ENCODE assay signal across 19 cellular contexts in genomic region chr17:8212312-8213180, GRCh38. TPM values are rescaled to one million over a fixed set of nuclear protein-coding genes. Genes with fewer than 3 reads are reported as not detected.
A peak's percentile ranks its signal among the peaks of the same experiment; 100 is the strongest.
DNase-seq lines count a peak whose midpoint lies in the region; ATAC-seq, FAIRE-seq and TF ChIP-seq lines count a peak whose summit lies in the region.
"Had no signal": no experiment of that assay in that cellular context is flagged by ENCODE, and none has a peak within 500 bp of the region (broad histone marks: within the 10 kb centered on the region; RNA-seq: fewer than 3 reads in every experiment).

No MANE protein-coding gene starts in this region.

- H3K27me3 ChIP-seq in esophagus squamous epithelium = no peaks in the 10 kb centered on the region
- H3K27me3 ChIP-seq: foreskin keratinocyte had no signal

- H3K36me3 ChIP-seq in esophagus squamous epithelium = no peaks in the 10 kb centered on the region
- H3K36me3 ChIP-seq: left ventricle myocardium inferior had no signal

- no peaks in the 10 kb centered on the region for H3K9me3 Mint-ChIP-seq in progenitor cell of endocrine pancreas (ENCODE audit: low read depth)
- H3K9me3 Mint-ChIP-seq: central memory CD8-positive, alpha-beta T cell; effector memory CD8-positive, alpha-beta T cell; naive B cell had no signal

- TF ChIP-seq RAD21 in A549 (conservative IDR thresholded peaks at IDR 0.05 in 1 of 2, IDR thresholded peaks at IDR 0.05 in 1 of 2) = no peak

- WGBS in A549 (ENCODE audit: missing lambda C conversion rate) = 73% methylated on average over 14 of the region's 14 CpGs
- 76% methylated on average over 9 to 12 of the region's 14 CpGs for WGBS in esophagus squamous epithelium, 2 donors

- H3K27me3 Mint-ChIP-seq in progenitor cell of endocrine pancreas = peaks cover 2% of the 10 kb centered on the region
- H3K27me3 Mint-ChIP-seq: central memory CD8-positive, alpha-beta T cell; effector memory CD8-positive, alpha-beta T cell; naive B cell had no signal

- no peak overlapping the region for H3K27ac Mint-ChIP-seq in progenitor cell of endocrine pancreas

- no peaks in the 10 kb centered on the region for H3K9me3 ChIP-seq in A549
- H3K9me3 ChIP-seq in esophagus squamous epithelium = no peaks in the 10 kb centered on the region
- H3K9me3 ChIP-seq: left ventricle myocardium inferior had no signal

- TF ChIP-seq POLR2A in A549 (IDR thresholded peaks at IDR 0.05; ENCODE audit: low read length) = no peak
- TF ChIP-seq POLR2A in esophagus squamous epithelium (IDR thresholded peaks at IDR 0.05) = no peak

- no peak for ATAC-seq in A549
- ATAC-seq: effector memory CD8-positive, alpha-beta T cell; foreskin keratinocyte had no signal

- no peak overlapping the region for H3K4me3 Mint-ChIP-seq in progenitor cell of endocrine pancreas (ENCODE audit: low read depth)

- H3K4me2 ChIP-seq in A549 = no peak overlapping the region

- DNase-seq in A549 (ENCODE audit: low read depth in 1 of 2, low spot score in 1 of 2) (no peak), LHCN-M2 (ENCODE audit: low read depth) (peak; percentile 81), esophagus squamous epithelium (lab: John Stamatoyannopoulos, UW) (no peak), mucosa of gallbladder (ENCODE audit: low spot score) (no peak), progenitor cell of endocrine pancreas (ENCODE audit: low spot score, unreplicated experiment) (no peak), NCI-H1436 (lab: John Stamatoyannopoulos, UW) (no peak)
- DNase-seq: activated CD4-positive, CD25-positive, alpha-beta regulatory T cell; activated effector memory CD4-positive, alpha-beta T cell treated with Interleukin-2 at 50 U/mL for 16 hours; amniotic stem cell; effector memory CD8-positive, alpha-beta T cell; foreskin keratinocyte; left ventricle myocardium inferior; naive B cell; NCI-H1048; NCI-H2107; stimulated activated naive CD4-positive, alpha-beta T cell treated with Interleukin-2 at 50 U/mL for 16 hours had no signal

- intact Hi-C loops in esophagus squamous epithelium (cut with DNase I) = no loop called here

- peaks cover 19% of the 10 kb centered on the region for H3K4me1 ChIP-seq in A549
- H3K4me1 ChIP-seq in esophagus squamous epithelium = peaks cover 6 to 49% (median 7%) of the 10 kb centered on the region in 3 donors

- TF ChIP-seq CTCF in A549 (IDR thresholded peaks at IDR 0.05) = no peak
- no peak for TF ChIP-seq CTCF in esophagus squamous epithelium (IDR thresholded peaks at IDR 0.05)
- TF ChIP-seq CTCF in progenitor cell of endocrine pancreas (IDR thresholded peaks at IDR 0.05; ENCODE audit: unreplicated experiment) = no peak

- CTCF ChIA-PET in A549 (lab: Yijun Ruan, JAX) = interaction anchor here (1.1 to 17.8 kb wide), 5 partner anchors 8 to 94 kb away, joined by 4 to 164 read pairs (median 5); partner anchors contain the start of gene BORCS6

- no peak for TF ChIP-seq EP300 in A549 (IDR thresholded peaks at IDR 0.05)

- H3K4me1 Mint-ChIP-seq in progenitor cell of endocrine pancreas (ENCODE audit: low read depth) = peaks cover 19% of the 10 kb centered on the region

- POLR2A ChIA-PET in A549 (lab: Yijun Ruan, JAX) = interaction anchor here (4.6 kb wide), 1 partner anchor 9 kb away, joined by 31 read pairs; no protein-coding TSS in a partner anchor

- FAIRE-seq in A549 (lab: Jason Lieb, UNC) = peak; percentile 7
- FAIRE-seq: G401.6, RCC 7860 had no signal

- no peaks in the 10 kb centered on the region for H3K36me3 Mint-ChIP-seq in progenitor cell of endocrine pancreas (ENCODE audit: insufficient read depth)
- H3K36me3 Mint-ChIP-seq: naive B cell had no signal

- H3K27ac ChIP-seq in A549 (no peak overlapping the region), esophagus squamous epithelium (peak overlapping the region; percentile 9 to 32 (median 20))
- H3K27ac ChIP-seq: foreskin keratinocyte, left ventricle myocardium inferior had no signal

- H3K4me3 ChIP-seq in A549 (no peak overlapping the region), esophagus squamous epithelium (no peak overlapping the region)
- H3K4me3 ChIP-seq: left ventricle myocardium inferior had no signal

TF ChIP-seq in A549, 52 proteins besides CTCF, POLR2A, EP300 and RAD21:
- no peak for TF ChIP-seq NPAS2 (CRISPR knock-in tag; IDR thresholded peaks at IDR 0.05; ENCODE audit: borderline replicate concordance)
- TF ChIP-seq MAFK (IDR thresholded peaks at IDR 0.05; ENCODE audit: partially characterized antibody) = peak; percentile 37

RNA-seq across cellular contexts. Expression of gene AURKB, which starts 2.2 kb away (rescaled TPM):
- polyA plus RNA-seq in A549 (2011; rRNA removed) (51.0 and 59.5 TPM in 2 replicates), A549 (2017; fragmentation: RNase III; extraction: RNeasy Plus Mini Kit Qiagen cat#74134 plus additional on column Dnase treatment) (124 to 137 TPM (median 130 TPM) in 3 replicates)
- 161 and 188 TPM in 2 replicates for polyA plus RNA-seq in A549 (2012; cell fraction: cytosol; rRNA removed)
- polyA plus RNA-seq in A549 (2012; cell fraction: nucleus; rRNA removed) = 627 and 727 TPM in 2 replicates
- polyA minus RNA-seq in A549 (2011; rRNA and poly(A)+ RNA removed) = 58.8 and 80.3 TPM in 2 replicates
- total RNA-seq in LHCN-M2 (2014; rRNA removed) (81.3 and 93.4 TPM in 2 replicates), esophagus squamous epithelium (10 to 100 TPM; 11.2 to 43.7 (median 20.3) TPM), mucosa of gallbladder (1.9 TPM), progenitor cell of endocrine pancreas (52.7 and 54.9 TPM in 2 replicates)
- polyA plus RNA-seq in LHCN-M2 (2012) = 50.2 TPM

RNA-seq across cellular contexts. Expression of gene BORCS6, which starts 22.6 kb away (rescaled TPM):
- polyA plus RNA-seq in A549 (2011; rRNA removed) (3.0 and 3.3 TPM in 2 replicates), A549 (2017; fragmentation: RNase III; extraction: RNeasy Plus Mini Kit Qiagen cat#74134 plus additional on column Dnase treatment) (4.1 to 6.6 TPM (median 6.1 TPM) in 3 replicates)
- polyA plus RNA-seq in A549 (2012; cell fraction: cytosol; rRNA removed) = 4.7 and 6.0 TPM in 2 replicates
- polyA plus RNA-seq in A549 (2012; cell fraction: nucleus; rRNA removed) = 5.1 and 6.7 TPM in 2 replicates
- 3.4 and 3.8 TPM in 2 replicates for polyA minus RNA-seq in A549 (2011; rRNA and poly(A)+ RNA removed)
- total RNA-seq in LHCN-M2 (2014; rRNA removed) (6.9 and 7.4 TPM in 2 replicates), esophagus squamous epithelium (10 to 100 TPM in 3 of 4 donors, 1 to 10 TPM in 1; 8.8 to 16.5 (median 13.4) TPM), mucosa of gallbladder (12.4 TPM), progenitor cell of endocrine pancreas (5.2 and 5.3 TPM in 2 replicates)
- polyA plus RNA-seq in LHCN-M2 (2012) = 5.9 TPM

RNA-seq across cellular contexts. Expression of gene CTC1, which starts 35.3 kb away (rescaled TPM):
- polyA plus RNA-seq in A549 (2011; rRNA removed) (21.9 and 32.7 TPM in 2 replicates), A549 (2017; fragmentation: RNase III; extraction: RNeasy Plus Mini Kit Qiagen cat#74134 plus additional on column Dnase treatment) (14.9 to 21.7 TPM (median 19.7 TPM) in 3 replicates)
- polyA plus RNA-seq in A549 (2012; cell fraction: cytosol; rRNA removed) = 15.5 and 16.9 TPM in 2 replicates
- polyA plus RNA-seq in A549 (2012; cell fraction: nucleus; rRNA removed) = 77.7 and 112 TPM in 2 replicates
- polyA minus RNA-seq in A549 (2011; rRNA and poly(A)+ RNA removed) = 51.7 and 53.5 TPM in 2 replicates
- total RNA-seq in LHCN-M2 (2014; rRNA removed) (1.5 and 2.7 TPM in 2 replicates), esophagus squamous epithelium (10 to 100 TPM in 2 of 4 donors, 1 to 10 TPM in 2; 3.2 to 16.4 (median 11.0) TPM), mucosa of gallbladder (66.3 TPM), progenitor cell of endocrine pancreas (86.5 and 97.0 TPM in 2 replicates)
- 1.7 TPM for polyA plus RNA-seq in LHCN-M2 (2012)

RNA-seq across cellular contexts. Expression of gene TMEM107, which starts 36.4 kb away (rescaled TPM):
- polyA plus RNA-seq in A549 (2011; rRNA removed) (21.8 and 22.8 TPM in 2 replicates), A549 (2017; fragmentation: RNase III; extraction: RNeasy Plus Mini Kit Qiagen cat#74134 plus additional on column Dnase treatment) (16.0 to 19.2 TPM (median 17.0 TPM) in 3 replicates)
- 27.0 and 28.5 TPM in 2 replicates for polyA plus RNA-seq in A549 (2012; cell fraction: cytosol; rRNA removed)
- polyA plus RNA-seq in A549 (2012; cell fraction: nucleus; rRNA removed) = 17.3 and 18.3 TPM in 2 replicates
- 94.8 and 135 TPM in 2 replicates for polyA minus RNA-seq in A549 (2011; rRNA and poly(A)+ RNA removed)
- total RNA-seq in LHCN-M2 (2014; rRNA removed) (40.0 and 45.3 TPM in 2 replicates), esophagus squamous epithelium (10 to 100 TPM; 12.7 to 21.7 (median 15.5) TPM), mucosa of gallbladder (22.5 TPM), progenitor cell of endocrine pancreas (24.6 and 28.1 TPM in 2 replicates)
- 19.5 TPM for polyA plus RNA-seq in LHCN-M2 (2012)

RNA-seq across cellular contexts. Expression of gene PFAS, which starts 36.5 kb away (rescaled TPM):
- polyA plus RNA-seq in A549 (2011; rRNA removed) (51.9 and 64.5 TPM in 2 replicates), A549 (2017; fragmentation: RNase III; extraction: RNeasy Plus Mini Kit Qiagen cat#74134 plus additional on column Dnase treatment) (58.2 to 60.1 TPM (median 59.2 TPM) in 3 replicates)
- 53.2 and 60.4 TPM in 2 replicates for polyA plus RNA-seq in A549 (2012; cell fraction: cytosol; rRNA removed)
- polyA plus RNA-seq in A549 (2012; cell fraction: nucleus; rRNA removed) = 320 and 331 TPM in 2 replicates
- 118 and 167 TPM in 2 replicates for polyA minus RNA-seq in A549 (2011; rRNA and poly(A)+ RNA removed)
- total RNA-seq in LHCN-M2 (2014; rRNA removed) (34.7 and 44.2 TPM in 2 replicates), esophagus squamous epithelium (10 to 100 TPM in 3 of 4 donors, 1 to 10 TPM in 1; 8.7 to 23.0 (median 17.9) TPM), mucosa of gallbladder (31.4 TPM), progenitor cell of endocrine pancreas (110 and 112 TPM in 2 replicates)
- polyA plus RNA-seq in LHCN-M2 (2012) = 12.2 TPM

Comparison
In these comparisons a context has a peak if more than half of its experiments do, and no peak if none do; other contexts are left out.
1. H3K27ac ChIP-seq: peak in esophagus squamous epithelium (4 of 4); none in A549 (0 of 2).